ENCODE assay signal across 1 cellular context in the genomic region with DNA sequence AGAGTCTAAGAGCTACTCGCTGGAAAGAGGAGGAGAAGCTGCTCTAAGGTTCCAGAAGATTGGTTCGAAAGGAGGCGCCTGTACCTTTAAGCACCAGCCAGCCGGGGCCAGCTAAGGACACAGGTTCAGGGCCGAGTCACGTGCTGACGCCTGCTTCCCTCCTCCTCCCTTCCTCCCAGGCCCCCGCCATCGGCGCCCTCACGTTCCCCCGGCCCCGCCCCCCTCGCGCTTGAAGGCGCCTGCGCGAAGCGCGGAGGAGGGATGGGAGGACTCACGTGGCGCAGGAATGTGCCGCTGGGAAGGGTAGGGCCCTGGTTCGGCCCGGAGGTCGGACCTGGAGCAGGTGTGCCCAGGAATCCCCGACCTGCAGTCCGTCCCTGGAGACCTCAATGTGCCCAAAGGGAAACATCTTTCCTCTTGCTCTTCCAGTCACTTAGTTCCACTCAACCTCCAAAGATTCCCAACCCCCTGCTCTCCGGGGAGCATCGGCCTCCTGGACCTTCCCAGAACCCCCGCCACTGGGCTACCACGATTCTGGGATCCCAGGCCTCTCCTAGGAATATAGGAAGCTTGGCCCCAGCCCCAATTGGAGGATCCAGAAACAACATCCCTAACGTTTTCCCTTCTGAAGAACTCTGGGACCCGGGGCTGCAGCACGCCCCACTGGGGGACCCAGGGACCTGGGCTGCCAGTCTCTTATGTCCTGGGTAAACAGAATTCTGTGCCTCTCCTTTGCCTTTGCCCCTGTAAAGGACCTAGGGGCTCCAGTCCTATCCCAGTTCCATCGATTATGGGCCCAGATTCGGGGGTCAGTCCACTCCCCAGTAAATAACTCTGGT.
A peak's percentile ranks its signal among the peaks of the same experiment; 100 is the strongest.
TF ChIP-seq lines count a peak whose summit lies in the region.

No MANE protein-coding gene starts in this region.

TF ChIP-seq in HepG2, 621 proteins besides CTCF, POLR2A, EP300 and RAD21 (continued from another document and continues in another):
- TF ChIP-seq, protein P1, sequence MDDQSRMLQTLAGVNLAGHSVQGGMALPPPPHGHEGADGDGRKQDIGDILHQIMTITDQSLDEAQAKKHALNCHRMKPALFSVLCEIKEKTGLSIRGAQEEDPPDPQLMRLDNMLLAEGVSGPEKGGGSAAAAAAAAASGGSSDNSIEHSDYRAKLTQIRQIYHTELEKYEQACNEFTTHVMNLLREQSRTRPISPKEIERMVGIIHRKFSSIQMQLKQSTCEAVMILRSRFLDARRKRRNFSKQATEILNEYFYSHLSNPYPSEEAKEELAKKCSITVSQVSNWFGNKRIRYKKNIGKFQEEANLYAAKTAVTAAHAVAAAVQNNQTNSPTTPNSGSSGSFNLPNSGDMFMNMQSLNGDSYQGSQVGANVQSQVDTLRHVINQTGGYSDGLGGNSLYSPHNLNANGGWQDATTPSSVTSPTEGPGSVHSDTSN (CRISPR knock-in tag; IDR thresholded peaks at IDR 0.05; ENCODE audit: borderline replicate concordance) = no peak
- TF ChIP-seq ZNF790 (CRISPR knock-in tag; IDR thresholded peaks at IDR 0.05; ENCODE audit: borderline replicate concordance) = 0 out of 2 replicates have a peak, but pooled peaks have one; percentile 48
- TF ChIP-seq SCMH1 (CRISPR knock-in tag; IDR thresholded peaks at IDR 0.05; ENCODE audit: borderline replicate concordance) = no peak
- TF ChIP-seq, protein P2, sequence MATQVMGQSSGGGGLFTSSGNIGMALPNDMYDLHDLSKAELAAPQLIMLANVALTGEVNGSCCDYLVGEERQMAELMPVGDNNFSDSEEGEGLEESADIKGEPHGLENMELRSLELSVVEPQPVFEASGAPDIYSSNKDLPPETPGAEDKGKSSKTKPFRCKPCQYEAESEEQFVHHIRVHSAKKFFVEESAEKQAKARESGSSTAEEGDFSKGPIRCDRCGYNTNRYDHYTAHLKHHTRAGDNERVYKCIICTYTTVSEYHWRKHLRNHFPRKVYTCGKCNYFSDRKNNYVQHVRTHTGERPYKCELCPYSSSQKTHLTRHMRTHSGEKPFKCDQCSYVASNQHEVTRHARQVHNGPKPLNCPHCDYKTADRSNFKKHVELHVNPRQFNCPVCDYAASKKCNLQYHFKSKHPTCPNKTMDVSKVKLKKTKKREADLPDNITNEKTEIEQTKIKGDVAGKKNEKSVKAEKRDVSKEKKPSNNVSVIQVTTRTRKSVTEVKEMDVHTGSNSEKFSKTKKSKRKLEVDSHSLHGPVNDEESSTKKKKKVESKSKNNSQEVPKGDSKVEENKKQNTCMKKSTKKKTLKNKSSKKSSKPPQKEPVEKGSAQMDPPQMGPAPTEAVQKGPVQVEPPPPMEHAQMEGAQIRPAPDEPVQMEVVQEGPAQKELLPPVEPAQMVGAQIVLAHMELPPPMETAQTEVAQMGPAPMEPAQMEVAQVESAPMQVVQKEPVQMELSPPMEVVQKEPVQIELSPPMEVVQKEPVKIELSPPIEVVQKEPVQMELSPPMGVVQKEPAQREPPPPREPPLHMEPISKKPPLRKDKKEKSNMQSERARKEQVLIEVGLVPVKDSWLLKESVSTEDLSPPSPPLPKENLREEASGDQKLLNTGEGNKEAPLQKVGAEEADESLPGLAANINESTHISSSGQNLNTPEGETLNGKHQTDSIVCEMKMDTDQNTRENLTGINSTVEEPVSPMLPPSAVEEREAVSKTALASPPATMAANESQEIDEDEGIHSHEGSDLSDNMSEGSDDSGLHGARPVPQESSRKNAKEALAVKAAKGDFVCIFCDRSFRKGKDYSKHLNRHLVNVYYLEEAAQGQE (IDR thresholded peaks at IDR 0.05; ENCODE audit: borderline replicate concordance in 1 of 2, low read depth in 1 of 2, low read length in 2 of 2) = peak in 1 of 2 experiments; percentile 10; a peak in 1 of 4 replicates
- TF ChIP-seq MAZ (IDR thresholded peaks at IDR 0.05; ENCODE audit: borderline replicate concordance, low read depth, low read length) = peak; percentile 97
- peak; percentile 56; the same call in 1 of the 2 replicates for TF ChIP-seq MAZ (CRISPR knock-in tag; IDR thresholded peaks at IDR 0.05; ENCODE audit: low read depth)
- peak in 1 of 2 experiments; percentile 60; a peak in 2 of 4 replicates for TF ChIP-seq NR2F1 (CRISPR knock-in tag; IDR thresholded peaks at IDR 0.05)
- TF ChIP-seq, protein P3, sequence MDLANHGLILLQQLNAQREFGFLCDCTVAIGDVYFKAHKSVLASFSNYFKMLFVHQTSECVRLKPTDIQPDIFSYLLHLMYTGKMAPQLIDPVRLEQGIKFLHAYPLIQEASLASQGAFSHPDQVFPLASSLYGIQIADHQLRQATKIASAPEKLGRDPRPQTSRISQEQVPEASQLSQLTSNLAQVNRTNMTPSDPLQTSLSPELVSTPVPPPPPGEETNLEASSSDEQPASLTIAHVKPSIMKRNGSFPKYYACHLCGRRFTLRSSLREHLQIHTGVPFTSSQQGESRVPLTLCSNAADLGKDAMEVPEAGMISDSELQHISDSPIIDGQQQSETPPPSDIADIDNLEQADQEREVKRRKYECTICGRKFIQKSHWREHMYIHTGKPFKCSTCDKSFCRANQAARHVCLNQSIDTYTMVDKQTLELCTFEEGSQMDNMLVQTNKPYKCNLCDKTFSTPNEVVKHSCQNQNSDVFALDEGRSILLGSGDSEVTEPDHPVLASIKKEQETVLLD (CRISPR knock-in tag; IDR thresholded peaks at IDR 0.05; ENCODE audit: low read depth) = no peak
- TF ChIP-seq MYC (CRISPR knock-in tag; IDR thresholded peaks at IDR 0.05; ENCODE audit: borderline replicate concordance) = peak; percentile 94
- TF ChIP-seq ZFX (CRISPR knock-in tag; IDR thresholded peaks at IDR 0.05; ENCODE audit: low read depth) = peak; percentile 79
- peak; percentile 65; the same call in 1 of the 2 replicates for TF ChIP-seq HOXA5 (CRISPR knock-in tag; IDR thresholded peaks at IDR 0.05)
- TF ChIP-seq ZNF382 (CRISPR knock-in tag; IDR thresholded peaks at IDR 0.05; ENCODE audit: borderline replicate concordance) = no peak
- no peak for TF ChIP-seq FIP1L1 (IDR thresholded peaks at IDR 0.05; ENCODE audit: borderline replicate concordance, insufficient read depth, low read depth, low read length)
- TF ChIP-seq MTF2 (CRISPR knock-in tag; IDR thresholded peaks at IDR 0.05; ENCODE audit: borderline replicate concordance) = no peak
- TF ChIP-seq, protein P4, sequence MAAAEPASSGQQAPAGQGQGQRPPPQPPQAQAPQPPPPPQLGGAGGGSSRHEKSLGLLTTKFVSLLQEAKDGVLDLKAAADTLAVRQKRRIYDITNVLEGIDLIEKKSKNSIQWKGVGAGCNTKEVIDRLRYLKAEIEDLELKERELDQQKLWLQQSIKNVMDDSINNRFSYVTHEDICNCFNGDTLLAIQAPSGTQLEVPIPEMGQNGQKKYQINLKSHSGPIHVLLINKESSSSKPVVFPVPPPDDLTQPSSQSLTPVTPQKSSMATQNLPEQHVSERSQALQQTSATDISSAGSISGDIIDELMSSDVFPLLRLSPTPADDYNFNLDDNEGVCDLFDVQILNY (CRISPR knock-in tag; conservative IDR thresholded peaks at IDR 0.05) = peak; percentile 57; the same call in 1 of the 2 replicates
- TF ChIP-seq ZNF501 (CRISPR knock-in tag; IDR thresholded peaks at IDR 0.05) = peak; percentile 83
- no peak for TF ChIP-seq TGIF2 (CRISPR knock-in tag; IDR thresholded peaks at IDR 0.05)
- TF ChIP-seq IRF2 (CRISPR knock-in tag; IDR thresholded peaks at IDR 0.05) = peak; percentile 90
- TF ChIP-seq, protein P5, sequence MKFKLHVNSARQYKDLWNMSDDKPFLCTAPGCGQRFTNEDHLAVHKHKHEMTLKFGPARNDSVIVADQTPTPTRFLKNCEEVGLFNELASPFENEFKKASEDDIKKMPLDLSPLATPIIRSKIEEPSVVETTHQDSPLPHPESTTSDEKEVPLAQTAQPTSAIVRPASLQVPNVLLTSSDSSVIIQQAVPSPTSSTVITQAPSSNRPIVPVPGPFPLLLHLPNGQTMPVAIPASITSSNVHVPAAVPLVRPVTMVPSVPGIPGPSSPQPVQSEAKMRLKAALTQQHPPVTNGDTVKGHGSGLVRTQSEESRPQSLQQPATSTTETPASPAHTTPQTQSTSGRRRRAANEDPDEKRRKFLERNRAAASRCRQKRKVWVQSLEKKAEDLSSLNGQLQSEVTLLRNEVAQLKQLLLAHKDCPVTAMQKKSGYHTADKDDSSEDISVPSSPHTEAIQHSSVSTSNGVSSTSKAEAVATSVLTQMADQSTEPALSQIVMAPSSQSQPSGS (CRISPR knock-in tag; IDR thresholded peaks at IDR 0.05) = peak; percentile 28; the same call in 1 of the 2 replicates
- peak; percentile 69 for TF ChIP-seq BORCS8-MEF2B (CRISPR knock-in tag; IDR thresholded peaks at IDR 0.05)
- peak; percentile 45; the same call in 1 of the 2 replicates for TF ChIP-seq RFXAP (CRISPR knock-in tag; IDR thresholded peaks at IDR 0.05; ENCODE audit: borderline replicate concordance)
- peak; percentile 40; the same call in 1 of the 2 replicates for TF ChIP-seq FOSL2 (CRISPR knock-in tag; IDR thresholded peaks at IDR 0.05)
- TF ChIP-seq JARID2 (CRISPR knock-in tag; IDR thresholded peaks at IDR 0.05; ENCODE audit: insufficient replicate concordance) = no peak
- 0 out of 2 replicates have a peak, but pooled peaks have one; percentile 21 for TF ChIP-seq NKX3-1 (CRISPR knock-in tag; IDR thresholded peaks at IDR 0.05)
- peak; percentile 60; the same call in 1 of the 2 replicates for TF ChIP-seq GATAD1 (CRISPR knock-in tag; IDR thresholded peaks at IDR 0.05)
- TF ChIP-seq ZNF616 (CRISPR knock-in tag; IDR thresholded peaks at IDR 0.05; ENCODE audit: low read depth) = peak; percentile 86; the same call in 1 of the 2 replicates
- TF ChIP-seq, protein P6, sequence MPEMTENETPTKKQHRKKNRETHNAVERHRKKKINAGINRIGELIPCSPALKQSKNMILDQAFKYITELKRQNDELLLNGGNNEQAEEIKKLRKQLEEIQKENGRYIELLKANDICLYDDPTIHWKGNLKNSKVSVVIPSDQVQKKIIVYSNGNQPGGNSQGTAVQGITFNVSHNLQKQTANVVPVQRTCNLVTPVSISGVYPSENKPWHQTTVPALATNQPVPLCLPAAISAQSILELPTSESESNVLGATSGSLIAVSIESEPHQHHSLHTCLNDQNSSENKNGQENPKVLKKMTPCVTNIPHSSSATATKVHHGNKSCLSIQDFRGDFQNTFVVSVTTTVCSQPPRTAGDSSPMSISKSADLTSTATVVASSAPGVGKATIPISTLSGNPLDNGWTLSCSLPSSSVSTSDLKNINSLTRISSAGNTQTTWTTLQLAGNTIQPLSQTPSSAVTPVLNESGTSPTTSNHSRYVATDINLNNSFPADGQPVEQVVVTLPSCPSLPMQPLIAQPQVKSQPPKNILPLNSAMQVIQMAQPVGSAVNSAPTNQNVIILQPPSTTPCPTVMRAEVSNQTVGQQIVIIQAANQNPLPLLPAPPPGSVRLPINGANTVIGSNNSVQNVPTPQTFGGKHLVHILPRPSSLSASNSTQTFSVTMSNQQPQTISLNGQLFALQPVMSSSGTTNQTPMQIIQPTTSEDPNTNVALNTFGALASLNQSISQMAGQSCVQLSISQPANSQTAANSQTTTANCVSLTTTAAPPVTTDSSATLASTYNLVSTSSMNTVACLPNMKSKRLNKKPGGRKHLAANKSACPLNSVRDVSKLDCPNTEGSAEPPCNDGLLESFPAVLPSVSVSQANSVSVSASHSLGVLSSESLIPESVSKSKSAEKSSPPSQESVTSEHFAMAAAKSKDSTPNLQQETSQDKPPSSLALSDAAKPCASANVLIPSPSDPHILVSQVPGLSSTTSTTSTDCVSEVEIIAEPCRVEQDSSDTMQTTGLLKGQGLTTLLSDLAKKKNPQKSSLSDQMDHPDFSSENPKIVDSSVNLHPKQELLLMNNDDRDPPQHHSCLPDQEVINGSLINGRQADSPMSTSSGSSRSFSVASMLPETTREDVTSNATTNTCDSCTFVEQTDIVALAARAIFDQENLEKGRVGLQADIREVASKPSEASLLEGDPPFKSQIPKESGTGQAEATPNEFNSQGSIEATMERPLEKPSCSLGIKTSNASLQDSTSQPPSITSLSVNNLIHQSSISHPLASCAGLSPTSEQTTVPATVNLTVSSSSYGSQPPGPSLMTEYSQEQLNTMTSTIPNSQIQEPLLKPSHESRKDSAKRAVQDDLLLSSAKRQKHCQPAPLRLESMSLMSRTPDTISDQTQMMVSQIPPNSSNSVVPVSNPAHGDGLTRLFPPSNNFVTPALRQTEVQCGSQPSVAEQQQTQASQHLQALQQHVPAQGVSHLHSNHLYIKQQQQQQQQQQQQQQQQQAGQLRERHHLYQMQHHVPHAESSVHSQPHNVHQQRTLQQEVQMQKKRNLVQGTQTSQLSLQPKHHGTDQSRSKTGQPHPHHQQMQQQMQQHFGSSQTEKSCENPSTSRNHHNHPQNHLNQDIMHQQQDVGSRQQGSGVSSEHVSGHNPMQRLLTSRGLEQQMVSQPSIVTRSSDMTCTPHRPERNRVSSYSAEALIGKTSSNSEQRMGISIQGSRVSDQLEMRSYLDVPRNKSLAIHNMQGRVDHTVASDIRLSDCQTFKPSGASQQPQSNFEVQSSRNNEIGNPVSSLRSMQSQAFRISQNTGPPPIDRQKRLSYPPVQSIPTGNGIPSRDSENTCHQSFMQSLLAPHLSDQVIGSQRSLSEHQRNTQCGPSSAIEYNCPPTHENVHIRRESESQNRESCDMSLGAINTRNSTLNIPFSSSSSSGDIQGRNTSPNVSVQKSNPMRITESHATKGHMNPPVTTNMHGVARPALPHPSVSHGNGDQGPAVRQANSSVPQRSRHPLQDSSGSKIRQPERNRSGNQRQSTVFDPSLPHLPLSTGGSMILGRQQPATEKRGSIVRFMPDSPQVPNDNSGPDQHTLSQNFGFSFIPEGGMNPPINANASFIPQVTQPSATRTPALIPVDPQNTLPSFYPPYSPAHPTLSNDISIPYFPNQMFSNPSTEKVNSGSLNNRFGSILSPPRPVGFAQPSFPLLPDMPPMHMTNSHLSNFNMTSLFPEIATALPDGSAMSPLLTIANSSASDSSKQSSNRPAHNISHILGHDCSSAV (CRISPR knock-in tag; IDR thresholded peaks at IDR 0.05; ENCODE audit: borderline replicate concordance) = no peak
- no peak for TF ChIP-seq AGO1 (IDR thresholded peaks at IDR 0.05; ENCODE audit: low read depth, low read length, poor library complexity, severe bottlenecking)
- TF ChIP-seq ZNF720 (CRISPR knock-in tag; IDR thresholded peaks at IDR 0.05) = no peak
- TF ChIP-seq TBP (CRISPR knock-in tag; IDR thresholded peaks at IDR 0.05) = no peak
- TF ChIP-seq, protein P7, sequence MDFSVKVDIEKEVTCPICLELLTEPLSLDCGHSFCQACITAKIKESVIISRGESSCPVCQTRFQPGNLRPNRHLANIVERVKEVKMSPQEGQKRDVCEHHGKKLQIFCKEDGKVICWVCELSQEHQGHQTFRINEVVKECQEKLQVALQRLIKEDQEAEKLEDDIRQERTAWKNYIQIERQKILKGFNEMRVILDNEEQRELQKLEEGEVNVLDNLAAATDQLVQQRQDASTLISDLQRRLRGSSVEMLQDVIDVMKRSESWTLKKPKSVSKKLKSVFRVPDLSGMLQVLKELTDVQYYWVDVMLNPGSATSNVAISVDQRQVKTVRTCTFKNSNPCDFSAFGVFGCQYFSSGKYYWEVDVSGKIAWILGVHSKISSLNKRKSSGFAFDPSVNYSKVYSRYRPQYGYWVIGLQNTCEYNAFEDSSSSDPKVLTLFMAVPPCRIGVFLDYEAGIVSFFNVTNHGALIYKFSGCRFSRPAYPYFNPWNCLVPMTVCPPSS (IDR thresholded peaks at IDR 0.05) = no peak
- TF ChIP-seq ZC3H13 (CRISPR knock-in tag; IDR thresholded peaks at IDR 0.05) = peak; percentile 91; the same call in 1 of the 2 replicates
- TF ChIP-seq, protein P8, sequence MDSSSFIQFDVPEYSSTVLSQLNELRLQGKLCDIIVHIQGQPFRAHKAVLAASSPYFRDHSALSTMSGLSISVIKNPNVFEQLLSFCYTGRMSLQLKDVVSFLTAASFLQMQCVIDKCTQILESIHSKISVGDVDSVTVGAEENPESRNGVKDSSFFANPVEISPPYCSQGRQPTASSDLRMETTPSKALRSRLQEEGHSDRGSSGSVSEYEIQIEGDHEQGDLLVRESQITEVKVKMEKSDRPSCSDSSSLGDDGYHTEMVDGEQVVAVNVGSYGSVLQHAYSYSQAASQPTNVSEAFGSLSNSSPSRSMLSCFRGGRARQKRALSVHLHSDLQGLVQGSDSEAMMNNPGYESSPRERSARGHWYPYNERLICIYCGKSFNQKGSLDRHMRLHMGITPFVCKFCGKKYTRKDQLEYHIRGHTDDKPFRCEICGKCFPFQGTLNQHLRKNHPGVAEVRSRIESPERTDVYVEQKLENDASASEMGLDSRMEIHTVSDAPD (CRISPR knock-in tag; IDR thresholded peaks at IDR 0.05) = no peak
- no peak for TF ChIP-seq SKI (IDR thresholded peaks at IDR 0.05; ENCODE audit: partially characterized antibody)
- no peak for TF ChIP-seq HMG20B (CRISPR knock-in tag; conservative IDR thresholded peaks at IDR 0.05)
